Comparison of ENCODE assay signal across 8 cellular contexts in genomic region chr6:15299430-15300131, GRCh38. TPM values are rescaled to one million over a fixed set of nuclear protein-coding genes. Genes with fewer than 3 reads are reported as not detected.
DNase-seq lines count a peak whose midpoint lies in the region; ATAC-seq, FAIRE-seq and TF ChIP-seq lines count a peak whose summit lies in the region.

No MANE protein-coding gene starts in this region.

- H2AFZ ChIP-seq in keratinocyte (ENCODE audit: control insufficient read depth, low read length): no peak overlapping the region

- H3K79me2 ChIP-seq in keratinocyte (ENCODE audit: control insufficient read depth, insufficient read depth, low read length): peaks cover 93% of the 10 kb centered on the region

- TF ChIP-seq CTCF in keratinocyte (optimal IDR thresholded peaks at IDR 0.05 in 1 of 3, IDR thresholded peaks at IDR 0.05 in 1 of 3, conservative IDR thresholded peaks at IDR 0.05 in 1 of 3; ENCODE audit: extremely low read depth in 1 of 3, insufficient read depth in 2 of 3, low read length in 3 of 3): no peak

- no peaks in the 10 kb centered on the region for H3K27me3 ChIP-seq in keratinocyte (ENCODE audit: control insufficient read depth, extremely low read depth, insufficient read depth, low read length)

- TF ChIP-seq POLR2A in GM12891 (IDR thresholded peaks at IDR 0.05; ENCODE audit: low read depth, low read length): no peak; the same call in 1 of the 2 replicates

- dilution Hi-C loops in keratinocyte (cut with MboI; ENCODE audit: extremely low pct_ligation_motif_present, low sequenced_read_pairs): no loop called here

- FAIRE-seq in GM12891 (lab: Jason Lieb, UNC) (peak; percentile 94), keratinocyte (lab: Jason Lieb, UNC) (no peak)

- H3K9ac ChIP-seq in keratinocyte (ENCODE audit: control insufficient read depth, extremely low read depth, insufficient read depth, low read length): no peak overlapping the region

- peak; percentile 76 for ATAC-seq in GM21576 (IDR thresholded peaks at IDR 0.05; ENCODE audit: unreplicated experiment)

- no peak overlapping the region for H3K27ac ChIP-seq in keratinocyte (ENCODE audit: control insufficient read depth, insufficient read depth, low read length)

- H4K20me1 ChIP-seq in keratinocyte (ENCODE audit: control insufficient read depth, extremely low read depth, insufficient read depth, low read length): peaks cover 16% of the 10 kb centered on the region

- peaks cover 9% of the 10 kb centered on the region for H3K4me1 ChIP-seq in keratinocyte (ENCODE audit: control insufficient read depth, extremely low read depth, insufficient read depth, low read length)

- no peak overlapping the region for H3K4me3 ChIP-seq in keratinocyte (ENCODE audit: control insufficient read depth in 2 of 3, extremely low read depth in 1 of 3, insufficient read depth in 2 of 3, low read depth in 1 of 3, low read length in 3 of 3)

- H3K9me3 ChIP-seq in keratinocyte (ENCODE audit: control insufficient read depth, low read depth, low read length): no peaks in the 10 kb centered on the region

- peak overlapping the region; percentile 5 for H3K4me2 ChIP-seq in keratinocyte (ENCODE audit: control insufficient read depth, extremely low read depth, insufficient read depth, low read depth, low read length)

- H3K9me1 ChIP-seq in keratinocyte (ENCODE audit: control insufficient read depth, extremely low read depth, insufficient read depth, low read length): peaks cover 4% of the 10 kb centered on the region

- DNase-seq in GM12891 (ENCODE audit: insufficient read length, low spot score) (peak; percentile 43), HS-27A (ENCODE audit: low read depth) (peak; percentile 81), keratinocyte (ENCODE audit: low read depth, low spot score) (no peak), cerebellum (ENCODE audit: low spot score) (no peak), NCI-H1092 (lab: John Stamatoyannopoulos, UW) (no peak)
- peak; percentile 75 for DNase-seq in activated CD8-positive, alpha-beta memory T cell treated with anti-CD3 and anti-CD28 coated beads for 24 hours
- no peak for DNase-seq in activated effector memory CD4-positive, alpha-beta T cell treated with Interleukin-2 at 50 U/mL for 16 hours

- H3K36me3 ChIP-seq in keratinocyte (ENCODE audit: control insufficient read depth in 2 of 2, extremely low read depth in 1 of 2, insufficient read depth in 2 of 2, low read length in 2 of 2): no peaks in the 10 kb centered on the region

TF ChIP-seq in GM12891, 5 proteins besides CTCF, POLR2A, EP300 and RAD21:
- TF ChIP-seq POU2F2 (IDR thresholded peaks at IDR 0.05; ENCODE audit: low read depth, low read length) (no peak), TAF1 (IDR thresholded peaks at IDR 0.05; ENCODE audit: low read depth, low read length) (0 out of 2 replicates have a peak, but pooled peaks have one; percentile 17), SPI1 (IDR thresholded peaks at IDR 0.05; ENCODE audit: low read depth, low read length) (peak; percentile 98), POLR2AphosphoS5 (IDR thresholded peaks at IDR 0.05; ENCODE audit: low read depth, low read length) (no peak), PAX5 (IDR thresholded peaks at IDR 0.05; ENCODE audit: insufficient read depth, low read length, severe bottlenecking) (peak; percentile 32)

RNA-seq across cellular contexts. Expression of gene JARID2, which starts 53.7 kb away (rescaled TPM):
- polyA plus RNA-seq in GM12891 (2012; ENCODE audit: low read depth, missing spikeins): 10.5 TPM
- 10.2 to 18.9 TPM (median 11.0 TPM) in 3 replicates for polyA plus RNA-seq in keratinocyte
- 6.7 TPM for polyA plus RNA-seq in keratinocyte (2011; ENCODE audit: low read depth)
- polyA plus RNA-seq in keratinocyte (2011; cell fraction: cytosol; rRNA removed): 8.1 and 8.2 TPM in 2 replicates
- polyA plus RNA-seq in keratinocyte (2011; cell fraction: nucleus; rRNA removed): 27.9 and 30.7 TPM in 2 replicates
- polyA plus RNA-seq in keratinocyte (2012; ENCODE audit: low replicate concordance): 8.8 and 18.5 TPM in 2 replicates
- 19.5 to 23.1 TPM (median 22.5 TPM) in 3 replicates for polyA minus RNA-seq in keratinocyte
- polyA minus RNA-seq in keratinocyte (2011; cell fraction: cytosol; rRNA and poly(A)+ RNA removed): 12.3 TPM
- 25.2 and 39.8 TPM in 2 replicates for polyA minus RNA-seq in keratinocyte (2011; cell fraction: nucleus; rRNA and poly(A)+ RNA removed)
- total RNA-seq in cerebellum: 25.3 TPM

Comparison
In these comparisons a context has a peak if more than half of its experiments do, and no peak if none do; other contexts are left out.
1. DNase-seq: peak in GM12891 (single experiment), HS-27A (single experiment) and activated CD8-positive, alpha-beta memory T cell treated with anti-CD3 and anti-CD28 coated beads for 24 hours (single experiment); none in keratinocyte (single experiment), cerebellum (single experiment), NCI-H1092 (single experiment) and activated effector memory CD4-positive, alpha-beta T cell treated with Interleukin-2 at 50 U/mL for 16 hours (single experiment).